ENCODE assay signal across 30 cellular contexts in genomic region chr9:6408320-6408719, GRCh38.
"Had no signal": no experiment of that assay in that cellular context is flagged by ENCODE, and none has a peak within 500 bp of the region (broad histone marks: within the 10 kb centered on the region; RNA-seq: fewer than 3 reads in every experiment).

No MANE protein-coding gene starts in this region.

- H3K27ac ChIP-seq: ascending aorta, SJCRH30, SK-N-MC had no signal

- H3K27me3 ChIP-seq: ascending aorta, MG63, SJCRH30 had no signal

- H3K4me3 ChIP-seq: ascending aorta, MG63, SJCRH30, SK-N-MC had no signal

- H3K36me3 ChIP-seq: ascending aorta, MG63, SJCRH30 had no signal

- DNase-seq: activated CD4-positive, alpha-beta T cell treated with anti-CD3 and anti-CD28 coated beads for 36 hours; activated CD4-positive, alpha-beta T cell treated with anti-CD3 and anti-CD28 coated beads, Interleukin-2, amount 10 ng/mL, durations not matched to agents 7 days and 5 days; activated CD4-positive, alpha-beta T cell treated with anti-CD3 and anti-CD28 coated beads, Interleukin-2, amount 50 U/mL, for 48 hours; activated CD8-positive, alpha-beta T cell treated with anti-CD3 and anti-CD28 coated beads, Interleukin-2, amount 10 ng/mL, durations not matched to agents 7 days and 5 days; activated gamma-delta T cell; activated naive CD4-positive, alpha-beta T cell treated with Interleukin-2 at 50 U/mL for 16 hours; activated naive CD8-positive, alpha-beta T cell treated with anti-CD3 and anti-CD28 coated beads, Interleukin-2, amount 10 ng/mL, durations not matched to agents 7 days and 5 days; activated T-cell treated with anti-CD3 and anti-CD28 coated beads, Interleukin-2, amount 50 U/mL, for 24 hours; amygdala; Kasumi-1; MG63; NCI-H1048; NCI-H1105 treated with DMSO at 0.1 percent for 48 hours; NCI-H1436; NCI-H187; NCI-H2029 treated with DMSO at 0.1 percent for 48 hours; NCI-H2171 treated with DMSO at 0.1 percent for 48 hours; NCI-H2227 treated with DMSO at 0.1 percent for 48 hours; NCI-H446; NCI-H510A treated with DMSO at 0.1 percent for 48 hours; NCI-H526 treated with DMSO at 0.1 percent for 48 hours; NCI-H82; SHP77; SJCRH30 had no signal

- H3K4me1 ChIP-seq: ascending aorta, SJCRH30 had no signal

- H3K9me3 ChIP-seq: ascending aorta, MG63, SJCRH30 had no signal

- FAIRE-seq: TTC549 had no signal

- ATAC-seq: activated CD4-positive, alpha-beta T cell treated with anti-CD3 and anti-CD28 coated beads for 36 hours; activated CD4-positive, CD25-positive, alpha-beta regulatory T cell treated with anti-CD3 and anti-CD28 coated beads, Interleukin-2, amount 50 U/mL, for 24 hours; activated CD8-positive, alpha-beta T cell treated with anti-CD3 and anti-CD28 coated beads, Interleukin-2, amount 10 ng/mL, durations not matched to agents 7 days and 5 days; Panc1; WTC11 had no signal
